Comparison of ENCODE assay signal across 8 cellular contexts in genomic region chr6:134111062-134111677, GRCh38. TPM values are rescaled to one million over a fixed set of nuclear protein-coding genes. Genes with fewer than 3 reads are reported as not detected.
DNase-seq lines count a peak whose midpoint lies in the region; FAIRE-seq and TF ChIP-seq lines count a peak whose summit lies in the region.

No MANE protein-coding gene starts in this region.

- no peaks in the 10 kb centered on the region for H3K9me3 Mint-ChIP-seq in chondrocyte (ENCODE audit: low read depth)

- no peaks in the 10 kb centered on the region for H3K27me3 ChIP-seq in vagina

- H3K4me3 ChIP-seq in vagina, result no peak overlapping the region

- no peaks in the 10 kb centered on the region for H3K36me3 ChIP-seq in vagina

- H3K27ac Mint-ChIP-seq in chondrocyte (ENCODE audit: unreplicated experiment), result no peak overlapping the region

- TF ChIP-seq EP300 in Ishikawa (IDR thresholded peaks at IDR 0.05; ENCODE audit: borderline replicate concordance), result no peak

- no peaks in the 10 kb centered on the region for H3K36me3 Mint-ChIP-seq in chondrocyte (ENCODE audit: low read depth)

- no peak overlapping the region for H3K27ac ChIP-seq in vagina

- intact Hi-C loops in vagina (cut with DNase I), result no loop called here

- no peaks in the 10 kb centered on the region for H3K27me3 Mint-ChIP-seq in chondrocyte (ENCODE audit: low read depth)

- TF ChIP-seq POLR2A in vagina (IDR thresholded peaks at IDR 0.05), result no peak

- H3K4me3 Mint-ChIP-seq in chondrocyte (ENCODE audit: unreplicated experiment), result no peak overlapping the region

- peak; percentile 38 for TF ChIP-seq RAD21 in Ishikawa (IDR thresholded peaks at IDR 0.05; ENCODE audit: low read depth)

- H3K4me1 Mint-ChIP-seq in chondrocyte (ENCODE audit: low read depth), result peaks cover 15% of the 10 kb centered on the region

- TF ChIP-seq CTCF in D721Med (IDR thresholded peaks at IDR 0.05; ENCODE audit: insufficient read depth, missing control alignments) (peak; percentile 79), chondrocyte (IDR thresholded peaks at IDR 0.05) (peak; percentile 89), vagina (IDR thresholded peaks at IDR 0.05) (peak in 2 of 3 experiments; percentile 6 to 53)

- FAIRE-seq in D721Med (lab: Jason Lieb, UNC), result no peak

- H3K4me1 ChIP-seq in vagina, result no peaks in the 10 kb centered on the region

- no peaks in the 10 kb centered on the region for H3K9me3 ChIP-seq in vagina

- DNase-seq in D721Med (ENCODE audit: insufficient read length, low spot score) (no peak), GM19240 (ENCODE audit: insufficient read length, low spot score) (peak; percentile 65), SKM-1 treated with dmso at 0.1 percent for 144 hours (lab: John Stamatoyannopoulos, UW; ENCODE audit: unreplicated experiment) (peak; percentile 70), chondrocyte (ENCODE audit: low spot score) (no peak), medulla oblongata (ENCODE audit: extremely low spot score) (peak; percentile 63), vagina (ENCODE audit: extremely low spot score in 2 of 2) (no peak), epidermal melanocyte (ENCODE audit: insufficient read length, low spot score) (no peak)

TF ChIP-seq in Ishikawa, 13 proteins besides CTCF, POLR2A, EP300 and RAD21:
- no peak for TF ChIP-seq TCF12 (IDR thresholded peaks at IDR 0.05; ENCODE audit: low read depth)
- no peak for TF ChIP-seq CREB1 (IDR thresholded peaks at IDR 0.05; ENCODE audit: low read depth)
- TF ChIP-seq TAF1 (IDR thresholded peaks at IDR 0.05; ENCODE audit: low read depth), result no peak
- TF ChIP-seq REST (IDR thresholded peaks at IDR 0.05; ENCODE audit: low read depth), result no peak
- no peak for TF ChIP-seq MAX (IDR thresholded peaks at IDR 0.05)
- no peak for TF ChIP-seq YY1 (IDR thresholded peaks at IDR 0.05; ENCODE audit: low read depth)

RNA-seq across cellular contexts. Expression of gene SLC2A12, which starts 58.7 kb away (rescaled TPM):
- total RNA-seq in chondrocyte (1.6 to 5.6 TPM (median 2.0 TPM) in 3 replicates), vagina (2.5 TPM)

Comparison
In these comparisons a context has a peak if more than half of its experiments do, and no peak if none do; other contexts are left out.
1. DNase-seq: peak in GM19240 (single experiment), SKM-1 treated with dmso at 0.1 percent for 144 hours (single experiment) and medulla oblongata (single experiment); none in D721Med (single experiment), chondrocyte (single experiment), vagina (0 of 2) and epidermal melanocyte (single experiment).
2. CTCF ChIP-seq: peak in every context shown above with its lines; median percentile 89 in chondrocyte; 79 in D721Med; 30 in vagina.